8 cellular contexts compared by ENCODE assay signal in genomic region chr2:11154460-11155325, GRCh38. TPM values are rescaled to one million over a fixed set of nuclear protein-coding genes. Genes with fewer than 3 reads are reported as not detected.
DNase-seq lines count a peak whose midpoint lies in the region; ATAC-seq and TF ChIP-seq lines count a peak whose summit lies in the region.

No MANE protein-coding gene starts in this region.

- CTCF ChIA-PET in T-cell (lab: Charles Lee), result interaction anchor here (0.6 to 1.9 kb wide), 5 partner anchors 22 to 1347 kb away, joined by 3 to 10 read pairs (median 5); a partner anchor contains a TSS

- H3K4me3 ChIP-seq in left ventricle myocardium inferior (peak overlapping the region; percentile 88), psoas muscle (peak overlapping the region; percentile 73), urinary bladder (ENCODE audit: low read depth, low read length) (peak overlapping the region; percentile 38)

- TF ChIP-seq CTCF in left ventricle myocardium inferior (IDR thresholded peaks at IDR 0.05; ENCODE audit: borderline replicate concordance) (no peak), psoas muscle (IDR thresholded peaks at IDR 0.05) (no peak)

- peaks cover 8 to 24% (median 18%) of the 10 kb centered on the region in 3 donors for H3K4me1 Mint-ChIP-seq in T-cell

- no peaks in the 10 kb centered on the region for H3K9me3 Mint-ChIP-seq in T-cell

- H3K9me3 ChIP-seq in left ventricle myocardium inferior (replicated peaks), result no peaks in the 10 kb centered on the region
- no peaks in the 10 kb centered on the region for H3K9me3 ChIP-seq in psoas muscle

- DNase-seq in NCI-H146 (lab: John Stamatoyannopoulos, UW) (peak; percentile 97), T-cell (peak; percentile 93 to 99 (median 98)), amniotic epithelial cell (ENCODE audit: low read depth) (peak; percentile 90), left ventricle myocardium inferior (peak; percentile 99), psoas muscle (peak; percentile 99)

- no peaks in the 10 kb centered on the region for H3K27me3 Mint-ChIP-seq in T-cell

- H3K4me3 Mint-ChIP-seq in T-cell, result peak overlapping the region; percentile 78 to 81 (median 80)

- POLR2A ChIA-PET in T-cell (lab: Charles Lee), result interaction anchor here in 1 of 2 donors (0.6 to 1.2 kb wide), 2 partner anchors 118 to 311 kb away, joined by 3 to 4 read pairs; partner anchors contain the start of gene E2F6

- H3K36me3 ChIP-seq in left ventricle myocardium inferior (no peaks in the 10 kb centered on the region), psoas muscle (ENCODE audit: insufficient read depth in 1 of 2, low read depth in 1 of 2) (no peaks in the 10 kb centered on the region), urinary bladder (ENCODE audit: insufficient read depth) (no peaks in the 10 kb centered on the region)

- H3K27ac ChIP-seq in left ventricle myocardium inferior (replicated peaks) (peak overlapping the region; percentile 97), psoas muscle (peak overlapping the region; percentile 87), urinary bladder (ENCODE audit: low read depth) (peak overlapping the region; percentile 73)

- intact Hi-C loops in left ventricle myocardium inferior (cut with micrococcal nuclease) (no loop called here), psoas muscle (cut with DNase I) (no loop called here)

- ATAC-seq in GM18498 (IDR thresholded peaks at IDR 0.05; ENCODE audit: unreplicated experiment), result peak; percentile 70
- peak; percentile 54 for ATAC-seq in HG02884 (IDR thresholded peaks at IDR 0.05; ENCODE audit: unreplicated experiment)
- peak; percentile 88 to 92 (median 90) for ATAC-seq in T-cell (replicated peaks in 1 of 4)
- peak; percentile 90 to 94 (median 92) for ATAC-seq in psoas muscle

- peaks cover 27% of the 10 kb centered on the region for H3K4me1 ChIP-seq in left ventricle myocardium inferior
- H3K4me1 ChIP-seq in psoas muscle, result peaks cover 10% of the 10 kb centered on the region
- no peaks in the 10 kb centered on the region for H3K4me1 ChIP-seq in urinary bladder (ENCODE audit: insufficient read depth)

- 2 to 5% (median 4%) methylated on average over 26 to 52 of the region's 54 CpGs for WGBS in psoas muscle, 3 donors
- 5% methylated on average over 49 of the region's 54 CpGs for WGBS in urinary bladder

- H3K27ac Mint-ChIP-seq in T-cell, result peak overlapping the region; percentile 93

- H3K27me3 ChIP-seq in left ventricle myocardium inferior (ENCODE audit: low read depth), result no peaks in the 10 kb centered on the region
- H3K27me3 ChIP-seq in psoas muscle (ENCODE audit: insufficient read depth in 3 of 3, low read length in 2 of 3), result no peaks in the 10 kb centered on the region

- H3K36me3 Mint-ChIP-seq in T-cell, result no peaks in the 10 kb centered on the region

RNA-seq across cellular contexts. Expression of gene SLC66A3, which starts 0.6 kb away (rescaled TPM):
- 10 to 100 TPM; 10.7 to 32.0 (median 21.2) TPM for total RNA-seq in T-cell
- 7.8 TPM for total RNA-seq in left ventricle myocardium inferior
- 1 to 10 TPM; 3.9 to 6.7 (median 4.7) TPM for total RNA-seq in psoas muscle
- polyA plus RNA-seq in psoas muscle, result 1 to 10 TPM; 4.3 to 5.2 (median 5.1) TPM
- 39.4 TPM for total RNA-seq in urinary bladder
- 44.1 TPM for polyA plus RNA-seq in urinary bladder

Comparison
In these comparisons a context has a peak if more than half of its experiments do, and no peak if none do; other contexts are left out.
1. Peak in every context shown above with its lines: DNase-seq, ATAC-seq, H3K4me3 ChIP-seq and H3K27ac ChIP-seq.
2. H3K4me3 ChIP-seq: peak in every context shown above with its lines; median percentile 88 in left ventricle myocardium inferior; 73 in psoas muscle; 38 in urinary bladder.